ENCODE assay signal across 9 cellular contexts in genomic region chr1:26190373-26190987, GRCh38. TPM values are rescaled to one million over a fixed set of nuclear protein-coding genes. Genes with fewer than 3 reads are reported as not detected.
A peak's percentile ranks its signal among the peaks of the same experiment; 100 is the strongest.
DNase-seq lines count a peak whose midpoint lies in the region; ATAC-seq, FAIRE-seq and TF ChIP-seq lines count a peak whose summit lies in the region.
"Had no signal": no experiment of that assay in that cellular context is flagged by ENCODE, and none has a peak within 500 bp of the region (broad histone marks: within the 10 kb centered on the region; RNA-seq: fewer than 3 reads in every experiment).

CATSPER4 (plus strand) TSS chr1:26190602; CDS start chr1:26190628, 26 bp downstream.

- H3K9me3 Mint-ChIP-seq in Caco-2 (ENCODE audit: unreplicated experiment) = no peaks in the 10 kb centered on the region
- no peaks in the 10 kb centered on the region for H3K9me3 Mint-ChIP-seq in immature natural killer cell

- no peak within 1 kb of the TSS for H3K4me3 ChIP-seq in Caco-2 (ENCODE audit: low read depth, low read length)
- no peak within 1 kb of the TSS for H3K4me3 ChIP-seq in astrocyte of the spinal cord (ENCODE audit: low read depth, low read length)

- H3K36me3 ChIP-seq in Caco-2 (ENCODE audit: control insufficient read depth, insufficient read depth, low read length) = no peaks in the 10 kb centered on the region; the same call in 1 of the 2 replicates

- H3K4me1 ChIP-seq in Caco-2 = no peaks in the 10 kb centered on the region

- no peaks in the 10 kb centered on the region for H3K9me3 ChIP-seq in Caco-2

- H3K27me3 Mint-ChIP-seq in Caco-2 (ENCODE audit: insufficient read depth, unreplicated experiment) = no peaks in the 10 kb centered on the region
- peaks cover 0 to 6% (median 2%) of the 10 kb centered on the region in 3 donors for H3K27me3 Mint-ChIP-seq in immature natural killer cell (ENCODE audit: low read depth in 3 of 3)

- H3K27me3 ChIP-seq in Caco-2 (replicated peaks; ENCODE audit: control insufficient read depth, insufficient read depth, low read length) = no peaks in the 10 kb centered on the region

- intact Hi-C loops in Caco-2 (cut with micrococcal nuclease; ENCODE audit: unreplicated experiment) = loop anchor here (5.0 kb wide), 1 partner anchor 42 kb away; the partner anchor contains the start of gene CEP85

- peak; percentile 60 to 68 for DNase-seq in Caco-2
- DNase-seq in HTR-8/SVneo (ENCODE audit: insufficient read length, low spot score) = peak; percentile 53
- no peak for DNase-seq in astrocyte of the spinal cord (ENCODE audit: low read depth, low spot score)
- peak; percentile 19 for DNase-seq in medulla oblongata (ENCODE audit: extremely low spot score)
- DNase-seq in immature natural killer cell = no peak
- no peak for DNase-seq in DMS79 (lab: John Stamatoyannopoulos, UW)
- DNase-seq in midbrain (lab: John Stamatoyannopoulos, UW) = no peak

- H3K36me3 Mint-ChIP-seq in Caco-2 (ENCODE audit: insufficient read depth, unreplicated experiment) (peaks cover 2% of the 10 kb centered on the region), immature natural killer cell (peaks cover 0 to 7% (median 0%) of the 10 kb centered on the region in 3 donors)

- POLR2A ChIA-PET in Caco-2 (lab: Charles Lee) = no interaction called here

- FAIRE-seq in HTR-8/SVneo (lab: Jason Lieb, UNC) = no peak

- BruUV-seq in Caco-2 (replicated peaks; lab: Mats Ljungman, UMichigan) = no TSS peak

- TF ChIP-seq CTCF in Caco-2 (IDR thresholded peaks at IDR 0.05; ENCODE audit: insufficient read depth in 1 of 2, low read depth in 1 of 2, low read length in 1 of 2, severe bottlenecking in 1 of 2, unreplicated experiment in 1 of 2) (peak; percentile 26 to 43), astrocyte of the spinal cord (IDR thresholded peaks at IDR 0.05; ENCODE audit: low read depth, low read length) (peak; percentile 26)

- H3K27ac Mint-ChIP-seq in Caco-2 (ENCODE audit: unreplicated experiment) (no peak within 1 kb of the TSS), immature natural killer cell (no peak within 1 kb of the TSS)

- CTCF ChIA-PET in Caco-2 (lab: Charles Lee) = interaction anchor here (0.6 to 2.9 kb wide), 9 partner anchors 13 to 168 kb away, joined by 3 to 36 read pairs (median 3); partner anchors contain the start of genes CEP85, CNKSR1 and ZNF593

- no peak within 1 kb of the TSS for H3K4me3 Mint-ChIP-seq in Caco-2 (ENCODE audit: unreplicated experiment)
- no peak within 1 kb of the TSS for H3K4me3 Mint-ChIP-seq in immature natural killer cell

- in situ Hi-C loops in astrocyte of the spinal cord (cut with HindIII; ENCODE audit: low sequenced_read_pairs) = no loop called here

- no peak for ATAC-seq in HG02678 (IDR thresholded peaks at IDR 0.05; ENCODE audit: unreplicated experiment)

- H3K4me1 Mint-ChIP-seq in Caco-2 (ENCODE audit: low read depth, unreplicated experiment) (peaks cover 14% of the 10 kb centered on the region), immature natural killer cell (no peaks in the 10 kb centered on the region)

RNA-seq across cellular contexts. Expression of gene CATSPER4, which starts in this region (rescaled TPM):
- 0.20 TPM in 1 of 2 replicates, not detected in the other for total RNA-seq in Caco-2 (2022)
- polyA plus RNA-seq in immature natural killer cell = not detected
- total RNA-seq: H4 had no signal

Comparison
In these comparisons a context has a peak if more than half of its experiments do, and no peak if none do; other contexts are left out.
1. Peak in DNase-seq in Caco-2; RNA of the gene not detected or under 1 TPM.
2. DNase-seq: peak in HTR-8/SVneo (single experiment) and medulla oblongata (single experiment); none in astrocyte of the spinal cord (single experiment), immature natural killer cell (0 of 3), DMS79 (single experiment) and midbrain (single experiment).